1 cellular context compared by ENCODE assay signal in genomic region chr2:43425659-43426058, GRCh38.
A peak's percentile ranks its signal among the peaks of the same experiment; 100 is the strongest.
TF ChIP-seq lines count a peak whose summit lies in the region.

No MANE protein-coding gene starts in this region.

TF ChIP-seq in GM12878, 131 proteins besides CTCF, POLR2A, EP300 and RAD21 (continued from another document):
- TF ChIP-seq, protein P1, sequence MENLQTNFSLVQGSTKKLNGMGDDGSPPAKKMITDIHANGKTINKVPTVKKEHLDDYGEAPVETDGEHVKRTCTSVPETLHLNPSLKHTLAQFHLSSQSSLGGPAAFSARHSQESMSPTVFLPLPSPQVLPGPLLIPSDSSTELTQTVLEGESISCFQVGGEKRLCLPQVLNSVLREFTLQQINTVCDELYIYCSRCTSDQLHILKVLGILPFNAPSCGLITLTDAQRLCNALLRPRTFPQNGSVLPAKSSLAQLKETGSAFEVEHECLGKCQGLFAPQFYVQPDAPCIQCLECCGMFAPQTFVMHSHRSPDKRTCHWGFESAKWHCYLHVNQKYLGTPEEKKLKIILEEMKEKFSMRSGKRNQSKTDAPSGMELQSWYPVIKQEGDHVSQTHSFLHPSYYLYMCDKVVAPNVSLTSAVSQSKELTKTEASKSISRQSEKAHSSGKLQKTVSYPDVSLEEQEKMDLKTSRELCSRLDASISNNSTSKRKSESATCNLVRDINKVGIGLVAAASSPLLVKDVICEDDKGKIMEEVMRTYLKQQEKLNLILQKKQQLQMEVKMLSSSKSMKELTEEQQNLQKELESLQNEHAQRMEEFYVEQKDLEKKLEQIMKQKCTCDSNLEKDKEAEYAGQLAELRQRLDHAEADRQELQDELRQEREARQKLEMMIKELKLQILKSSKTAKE (IDR thresholded peaks at IDR 0.05; ENCODE audit: low read depth, poor library complexity, severe bottlenecking), result no peak
- TF ChIP-seq RCOR1 (conservative IDR thresholded peaks at IDR 0.05; ENCODE audit: low read depth, low read length), result no peak
- no peak for TF ChIP-seq SREBF1 (IDR thresholded peaks at IDR 0.05; ENCODE audit: low read length)
- TF ChIP-seq STAT1 (conservative IDR thresholded peaks at IDR 0.05), result no peak
- TF ChIP-seq BCL11A (IDR thresholded peaks at IDR 0.05; ENCODE audit: low read depth, low read length), result 0 out of 2 replicates have a peak, but pooled peaks have one; percentile 15
- TF ChIP-seq IRF4 (IDR thresholded peaks at IDR 0.05; ENCODE audit: low read depth, low read length), result no peak
- TF ChIP-seq SMC3 (IDR thresholded peaks at IDR 0.05; ENCODE audit: borderline replicate concordance, low read length), result no peak
- TF ChIP-seq, protein P2, sequence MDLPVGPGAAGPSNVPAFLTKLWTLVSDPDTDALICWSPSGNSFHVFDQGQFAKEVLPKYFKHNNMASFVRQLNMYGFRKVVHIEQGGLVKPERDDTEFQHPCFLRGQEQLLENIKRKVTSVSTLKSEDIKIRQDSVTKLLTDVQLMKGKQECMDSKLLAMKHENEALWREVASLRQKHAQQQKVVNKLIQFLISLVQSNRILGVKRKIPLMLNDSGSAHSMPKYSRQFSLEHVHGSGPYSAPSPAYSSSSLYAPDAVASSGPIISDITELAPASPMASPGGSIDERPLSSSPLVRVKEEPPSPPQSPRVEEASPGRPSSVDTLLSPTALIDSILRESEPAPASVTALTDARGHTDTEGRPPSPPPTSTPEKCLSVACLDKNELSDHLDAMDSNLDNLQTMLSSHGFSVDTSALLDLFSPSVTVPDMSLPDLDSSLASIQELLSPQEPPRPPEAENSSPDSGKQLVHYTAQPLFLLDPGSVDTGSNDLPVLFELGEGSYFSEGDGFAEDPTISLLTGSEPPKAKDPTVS (IDR thresholded peaks at IDR 0.05; ENCODE audit: low read depth, low read length), result no peak
- TF ChIP-seq PAX5 (IDR thresholded peaks at IDR 0.05; ENCODE audit: borderline replicate concordance, low read depth, low read length), result no peak
- TF ChIP-seq SUZ12 (IDR thresholded peaks at IDR 0.05; ENCODE audit: unreplicated experiment), result no peak
- no peak for TF ChIP-seq SRF (IDR thresholded peaks at IDR 0.05; ENCODE audit: low read depth in 2 of 2, low read length in 2 of 2)
- TF ChIP-seq NR2F1 (conservative IDR thresholded peaks at IDR 0.05), result no peak
- TF ChIP-seq SMAD5 (IDR thresholded peaks at IDR 0.05; ENCODE audit: low read depth), result no peak
- TF ChIP-seq NFYA (IDR thresholded peaks at IDR 0.05; ENCODE audit: borderline replicate concordance, low read depth, low read length), result no peak
- TF ChIP-seq, protein P3, sequence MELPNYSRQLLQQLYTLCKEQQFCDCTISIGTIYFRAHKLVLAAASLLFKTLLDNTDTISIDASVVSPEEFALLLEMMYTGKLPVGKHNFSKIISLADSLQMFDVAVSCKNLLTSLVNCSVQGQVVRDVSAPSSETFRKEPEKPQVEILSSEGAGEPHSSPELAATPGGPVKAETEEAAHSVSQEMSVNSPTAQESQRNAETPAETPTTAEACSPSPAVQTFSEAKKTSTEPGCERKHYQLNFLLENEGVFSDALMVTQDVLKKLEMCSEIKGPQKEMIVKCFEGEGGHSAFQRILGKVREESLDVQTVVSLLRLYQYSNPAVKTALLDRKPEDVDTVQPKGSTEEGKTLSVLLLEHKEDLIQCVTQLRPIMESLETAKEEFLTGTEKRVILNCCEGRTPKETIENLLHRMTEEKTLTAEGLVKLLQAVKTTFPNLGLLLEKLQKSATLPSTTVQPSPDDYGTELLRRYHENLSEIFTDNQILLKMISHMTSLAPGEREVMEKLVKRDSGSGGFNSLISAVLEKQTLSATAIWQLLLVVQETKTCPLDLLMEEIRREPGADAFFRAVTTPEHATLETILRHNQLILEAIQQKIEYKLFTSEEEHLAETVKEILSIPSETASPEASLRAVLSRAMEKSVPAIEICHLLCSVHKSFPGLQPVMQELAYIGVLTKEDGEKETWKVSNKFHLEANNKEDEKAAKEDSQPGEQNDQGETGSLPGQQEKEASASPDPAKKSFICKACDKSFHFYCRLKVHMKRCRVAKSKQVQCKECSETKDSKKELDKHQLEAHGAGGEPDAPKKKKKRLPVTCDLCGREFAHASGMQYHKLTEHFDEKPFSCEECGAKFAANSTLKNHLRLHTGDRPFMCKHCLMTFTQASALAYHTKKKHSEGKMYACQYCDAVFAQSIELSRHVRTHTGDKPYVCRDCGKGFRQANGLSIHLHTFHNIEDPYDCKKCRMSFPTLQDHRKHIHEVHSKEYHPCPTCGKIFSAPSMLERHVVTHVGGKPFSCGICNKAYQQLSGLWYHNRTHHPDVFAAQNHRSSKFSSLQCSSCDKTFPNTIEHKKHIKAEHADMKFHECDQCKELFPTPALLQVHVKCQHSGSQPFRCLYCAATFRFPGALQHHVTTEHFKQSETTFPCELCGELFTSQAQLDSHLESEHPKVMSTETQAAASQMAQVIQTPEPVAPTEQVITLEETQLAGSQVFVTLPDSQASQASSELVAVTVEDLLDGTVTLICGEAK (IDR thresholded peaks at IDR 0.05; ENCODE audit: borderline replicate concordance), result no peak
- peak; percentile 75 for TF ChIP-seq PKNOX1 (IDR thresholded peaks at IDR 0.05)
- TF ChIP-seq USF2 (IDR thresholded peaks at IDR 0.05; ENCODE audit: borderline replicate concordance, low read depth, low read length), result no peak
- TF ChIP-seq SP1 (IDR thresholded peaks at IDR 0.05; ENCODE audit: low read depth, low read length), result no peak
- TF ChIP-seq NR2C2 (IDR thresholded peaks at IDR 0.05; ENCODE audit: borderline replicate concordance, control insufficient read depth, insufficient read length, low read depth), result no peak
- TF ChIP-seq ASH2L (IDR thresholded peaks at IDR 0.05; ENCODE audit: borderline replicate concordance, low read depth), result no peak
- TF ChIP-seq POU2F2 (IDR thresholded peaks at IDR 0.05; ENCODE audit: borderline replicate concordance, low read depth, low read length), result peak; percentile 29; the same call in 1 of the 3 replicates
- no peak for TF ChIP-seq FOXK2 (IDR thresholded peaks at IDR 0.05)
- TF ChIP-seq PBX3 (IDR thresholded peaks at IDR 0.05; ENCODE audit: insufficient replicate concordance, low read depth, low read length), result peak; percentile 78
- no peak for TF ChIP-seq NKRF (conservative IDR thresholded peaks at IDR 0.05)
- no peak for TF ChIP-seq PAX8 (IDR thresholded peaks at IDR 0.05)
